Comparison of ENCODE assay signal across 24 cellular contexts in the genomic region with DNA sequence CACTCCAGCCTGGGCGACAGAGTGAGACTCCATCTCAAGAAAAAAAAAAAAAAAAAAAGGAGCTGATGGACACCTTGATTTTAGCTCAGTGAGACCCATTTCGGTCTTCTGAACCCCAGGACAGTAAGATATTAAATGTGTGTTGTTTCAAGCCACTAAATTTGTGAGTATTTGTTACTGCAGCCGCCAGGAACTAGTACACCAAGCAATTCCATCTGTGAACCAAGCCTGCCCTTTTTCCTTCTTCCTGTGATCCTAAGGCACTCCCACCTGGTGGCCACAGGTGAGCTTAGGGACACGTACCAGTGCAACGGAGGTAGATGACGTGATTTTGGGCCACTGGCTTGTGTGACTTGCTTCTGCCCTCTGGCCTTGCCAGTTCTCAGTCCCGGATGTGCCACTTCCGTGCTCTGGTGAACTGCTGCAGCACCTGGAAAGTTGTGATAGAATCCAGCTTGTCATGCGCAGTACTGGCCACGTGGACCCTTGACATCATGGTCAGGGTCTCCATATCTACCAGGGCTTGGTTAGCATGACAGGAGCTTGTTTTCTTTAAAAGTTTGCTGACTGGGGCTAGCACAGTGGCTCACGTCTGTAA.
"Had no signal": no experiment of that assay in that cellular context is flagged by ENCODE, and none has a peak within 500 bp of the region (broad histone marks: within the 10 kb centered on the region; RNA-seq: fewer than 3 reads in every experiment).

No MANE protein-coding gene starts in this region.

- H3K79me2 ChIP-seq: hepatocyte had no signal

- H3K4me3 ChIP-seq: heart right ventricle, hepatocyte, left ventricle myocardium inferior, lung, neural progenitor cell, ovary, prostate gland, sigmoid colon, transverse colon, uterus had no signal

- H3K9ac ChIP-seq: neural progenitor cell had no signal

- H3K27ac ChIP-seq: heart right ventricle, hepatocyte, left ventricle myocardium inferior, neural progenitor cell, ovary, prostate gland, sigmoid colon, transverse colon, uterus had no signal

- H3K4me3 Mint-ChIP-seq: natural killer cell; nephron progenitor cell; neural progenitor cell; stimulated activated memory B cell treated with anti-CD40 and anti-IgM and Interleukin-4, amounts not matched to agents 10 μg/mL and 1 μg/mL and 100 μg/mL, for 72 hours; stimulated activated naive CD8-positive, alpha-beta T cell treated with anti-CD3 and anti-CD28 coated beads, Interleukin-15, amount 100 ng/mL, for 72 hours had no signal

- H3K27ac Mint-ChIP-seq: natural killer cell; nephron progenitor cell; neural progenitor cell; stimulated activated memory B cell treated with anti-CD40 and anti-IgM and Interleukin-4, amounts not matched to agents 10 μg/mL and 1 μg/mL and 100 μg/mL, for 72 hours; stimulated activated naive CD8-positive, alpha-beta T cell treated with anti-CD3 and anti-CD28 coated beads, Interleukin-15, amount 100 ng/mL, for 72 hours had no signal

- H3K9me3 ChIP-seq: heart right ventricle, left ventricle myocardium inferior, ovary, prostate gland, sigmoid colon, transverse colon, uterus had no signal

- H3K4me1 ChIP-seq: heart right ventricle, left ventricle myocardium inferior, neural progenitor cell, prostate gland, sigmoid colon, transverse colon, uterus had no signal

- H3K36me3 Mint-ChIP-seq: natural killer cell; neural progenitor cell; stimulated activated memory B cell treated with anti-CD40 and anti-IgM and Interleukin-4, amounts not matched to agents 10 μg/mL and 1 μg/mL and 100 μg/mL, for 72 hours had no signal

- H3K36me3 ChIP-seq: heart right ventricle, left ventricle myocardium inferior, neural progenitor cell, ovary, prostate gland, sigmoid colon, transverse colon, uterus had no signal

- H3K4me2 ChIP-seq: neural progenitor cell had no signal

- H2AFZ ChIP-seq: hepatocyte, neural progenitor cell had no signal

- H3K27me3 ChIP-seq: hepatocyte, ovary, uterus had no signal

- ATAC-seq: heart right ventricle; natural killer cell; right cardiac atrium; stimulated activated memory B cell treated with anti-CD40 and anti-IgM and Interleukin-4, amounts not matched to agents 10 μg/mL and 1 μg/mL and 100 μg/mL, for 72 hours; stimulated activated naive CD8-positive, alpha-beta T cell treated with anti-CD3 and anti-CD28 coated beads, Interleukin-15, amount 100 ng/mL, for 72 hours had no signal

- H3K9me3 Mint-ChIP-seq: natural killer cell; neural progenitor cell; stimulated activated memory B cell treated with anti-CD40 and anti-IgM and Interleukin-4, amounts not matched to agents 10 μg/mL and 1 μg/mL and 100 μg/mL, for 72 hours; stimulated activated naive CD8-positive, alpha-beta T cell treated with anti-CD3 and anti-CD28 coated beads, Interleukin-15, amount 100 ng/mL, for 72 hours had no signal

- H3K4me1 Mint-ChIP-seq: nephron progenitor cell had no signal

- DNase-seq: heart right ventricle; islet precursor cell; left ventricle myocardium inferior; natural killer cell; nephron progenitor cell; ovary; retina; sigmoid colon; small intestine; stimulated activated CD4-positive, alpha-beta T cell treated with anti-CD3 and anti-CD28 coated beads, Interleukin-1b, Interleukin-23, amount 100 ng/mL, for 48 hours; stimulated activated CD4-positive, alpha-beta T cell treated with anti-CD3 and anti-CD28 coated beads, Interleukin-2, amount 100 ng/mL, for 48 hours; stimulated activated CD4-positive, alpha-beta T cell treated with anti-CD3 and anti-CD28 coated beads, Interleukin-4, amount 100 ng/mL, for 4 hours; stimulated activated CD8-positive, alpha-beta memory T cell treated with anti-CD3 and anti-CD28 coated beads, Interleukin-4, amount 100 ng/mL, for 48 hours; stimulated activated naive CD4-positive, alpha-beta T cell treated with Interleukin-2 at 50 U/mL for 16 hours; stimulated activated naive CD8-positive, alpha-beta T cell treated with anti-CD3 and anti-CD28 coated beads, Interleukin-15, amount 100 ng/mL, for 72 hours; substantia nigra; transverse colon; uterus had no signal
